1 cellular context compared by ENCODE assay signal in genomic region chr3:194579091-194579606, GRCh38.
TF ChIP-seq lines count a peak whose summit lies in the region.

No MANE protein-coding gene starts in this region.

TF ChIP-seq in HepG2, 621 proteins besides CTCF, POLR2A, EP300 and RAD21:
- TF ChIP-seq, protein P1, sequence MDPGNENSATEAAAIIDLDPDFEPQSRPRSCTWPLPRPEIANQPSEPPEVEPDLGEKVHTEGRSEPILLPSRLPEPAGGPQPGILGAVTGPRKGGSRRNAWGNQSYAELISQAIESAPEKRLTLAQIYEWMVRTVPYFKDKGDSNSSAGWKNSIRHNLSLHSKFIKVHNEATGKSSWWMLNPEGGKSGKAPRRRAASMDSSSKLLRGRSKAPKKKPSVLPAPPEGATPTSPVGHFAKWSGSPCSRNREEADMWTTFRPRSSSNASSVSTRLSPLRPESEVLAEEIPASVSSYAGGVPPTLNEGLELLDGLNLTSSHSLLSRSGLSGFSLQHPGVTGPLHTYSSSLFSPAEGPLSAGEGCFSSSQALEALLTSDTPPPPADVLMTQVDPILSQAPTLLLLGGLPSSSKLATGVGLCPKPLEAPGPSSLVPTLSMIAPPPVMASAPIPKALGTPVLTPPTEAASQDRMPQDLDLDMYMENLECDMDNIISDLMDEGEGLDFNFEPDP (CRISPR knock-in tag; conservative IDR thresholded peaks at IDR 0.05), result 0 out of 2 replicates have a peak, but pooled peaks have one; percentile 9
- no peak for TF ChIP-seq KLF13 (CRISPR knock-in tag; IDR thresholded peaks at IDR 0.05)
